Comparison of ENCODE assay signal across 10 cellular contexts in the genomic region with DNA sequence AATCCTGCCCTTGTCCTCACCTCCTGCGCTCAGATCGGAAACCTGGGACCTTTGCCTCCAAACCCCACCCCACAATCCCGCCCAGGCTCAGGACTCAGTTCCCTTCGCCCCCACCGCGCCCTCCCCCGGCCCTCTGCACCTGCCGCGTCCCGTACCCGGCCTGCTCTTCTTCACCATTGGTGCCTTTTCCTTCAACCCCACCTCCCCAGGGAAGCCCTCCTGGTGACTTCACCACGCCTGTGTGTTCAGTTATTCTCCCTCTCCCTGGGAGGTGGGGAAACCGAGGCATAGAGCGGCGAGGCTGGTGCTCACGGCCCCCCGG. TPM values are rescaled to one million over a fixed set of nuclear protein-coding genes. Genes with fewer than 3 reads are reported as not detected.
DNase-seq lines count a peak whose midpoint lies in the region; ATAC-seq, FAIRE-seq and TF ChIP-seq lines count a peak whose summit lies in the region.
"Had no signal": no experiment of that assay in that cellular context is flagged by ENCODE, and none has a peak within 500 bp of the region (broad histone marks: within the 10 kb centered on the region; RNA-seq: fewer than 3 reads in every experiment).

No MANE protein-coding gene starts in this region.

- H3K36me3 Mint-ChIP-seq in IgD-negative memory B cell, result no peaks in the 10 kb centered on the region
- H3K36me3 Mint-ChIP-seq in activated CD8-positive, alpha-beta T cell treated with anti-CD3 and anti-CD28 coated beads for 36 hours (ENCODE audit: low read depth), result no peaks in the 10 kb centered on the region
- no peaks in the 10 kb centered on the region for H3K36me3 Mint-ChIP-seq in neural progenitor cell

- DNase-seq in GM12892 (ENCODE audit: insufficient read length), result peak; percentile 63
- no peak for DNase-seq in activated CD8-positive, alpha-beta T cell treated with anti-CD3 and anti-CD28 coated beads for 36 hours
- DNase-seq in neural progenitor cell (ENCODE audit: low spot score), result no peak
- DNase-seq in Ammon's horn (ENCODE audit: low spot score), result no peak
- DNase-seq in NCI-H1417 (lab: John Stamatoyannopoulos, UW), result no peak
- DNase-seq in posterior vena cava (ENCODE audit: low spot score), result no peak
- DNase-seq in GM19240 (ENCODE audit: insufficient read length, low spot score), result no peak
- DNase-seq: NCI-H2081 treated with DMSO at 0.1 percent for 48 hours, thyroid gland had no signal

- no peak overlapping the region for H3K27ac ChIP-seq in neural progenitor cell
- H3K27ac ChIP-seq: thyroid gland had no signal

- no peaks in the 10 kb centered on the region for H3K9me3 ChIP-seq in neural progenitor cell (ENCODE audit: low read depth)
- H3K9me3 ChIP-seq: thyroid gland had no signal

- ATAC-seq in activated CD8-positive, alpha-beta T cell treated with anti-CD3 and anti-CD28 coated beads for 36 hours, result peak; percentile 13

- no peaks in the 10 kb centered on the region for H3K36me3 ChIP-seq in neural progenitor cell
- H3K36me3 ChIP-seq: thyroid gland had no signal

- no peak overlapping the region for H3K9ac ChIP-seq in neural progenitor cell

- peaks cover 8% of the 10 kb centered on the region for H3K27me3 Mint-ChIP-seq in IgD-negative memory B cell
- H3K27me3 Mint-ChIP-seq in activated CD8-positive, alpha-beta T cell treated with anti-CD3 and anti-CD28 coated beads for 36 hours, result peaks cover 45% of the 10 kb centered on the region
- H3K27me3 Mint-ChIP-seq in neural progenitor cell (ENCODE audit: insufficient read depth, low read depth), result peaks cover 44% of the 10 kb centered on the region

- H3K27ac Mint-ChIP-seq in IgD-negative memory B cell (peak overlapping the region in 2 of 3 donors; percentile 73 to 85), neural progenitor cell (no peak overlapping the region)
- H3K27ac Mint-ChIP-seq in activated CD8-positive, alpha-beta T cell treated with anti-CD3 and anti-CD28 coated beads for 36 hours, result no peak overlapping the region

- H3K4me1 ChIP-seq in neural progenitor cell, result peaks cover 9% of the 10 kb centered on the region

- peak overlapping the region; percentile 57 to 88 (median 78) for H3K4me3 Mint-ChIP-seq in IgD-negative memory B cell
- H3K4me3 Mint-ChIP-seq in activated CD8-positive, alpha-beta T cell treated with anti-CD3 and anti-CD28 coated beads for 36 hours, result no peak overlapping the region
- H3K4me3 Mint-ChIP-seq in neural progenitor cell, result no peak overlapping the region

- POLR2A ChIA-PET in activated CD8-positive, alpha-beta T cell treated with anti-CD3 and anti-CD28 coated beads for 36 hours (lab: Charles Lee), result no interaction called here

- H3K4me1 Mint-ChIP-seq in IgD-negative memory B cell (peaks cover 11 to 16% (median 13%) of the 10 kb centered on the region in 3 donors), neural progenitor cell (peaks cover 16% of the 10 kb centered on the region)
- H3K4me1 Mint-ChIP-seq in activated CD8-positive, alpha-beta T cell treated with anti-CD3 and anti-CD28 coated beads for 36 hours (ENCODE audit: low read depth), result peaks cover 17% of the 10 kb centered on the region

- no peak for TF ChIP-seq POLR2A in GM12892 (IDR thresholded peaks at IDR 0.05; ENCODE audit: low read depth, low read length)

- peak overlapping the region; percentile 36 for H3K4me3 ChIP-seq in neural progenitor cell
- H3K4me3 ChIP-seq: thyroid gland had no signal

- intact Hi-C loops in activated CD8-positive, alpha-beta T cell treated with anti-CD3 and anti-CD28 coated beads for 36 hours (cut with micrococcal nuclease), result loop anchor here (10.0 kb wide), 1 partner anchor 93 kb away; no protein-coding TSS in a partner anchor
- intact Hi-C loops in posterior vena cava (cut with DNase I), result loop anchor here in 1 of 2 donors (5.0 kb wide), 1 partner anchor 124 kb away; no protein-coding TSS in a partner anchor

- peak; percentile 84 for FAIRE-seq in GM12892 (lab: Jason Lieb, UNC)

- no peak overlapping the region for H2AFZ ChIP-seq in neural progenitor cell (replicated peaks)

- no peak for TF ChIP-seq CTCF in activated CD8-positive, alpha-beta T cell treated with anti-CD3 and anti-CD28 coated beads for 36 hours (IDR thresholded peaks at IDR 0.05)
- TF ChIP-seq CTCF in neural progenitor cell (IDR thresholded peaks at IDR 0.05), result no peak

- H3K27me3 ChIP-seq in neural progenitor cell, result peaks cover 96% of the 10 kb centered on the region

- no peaks in the 10 kb centered on the region for H3K9me3 Mint-ChIP-seq in IgD-negative memory B cell
- no peaks in the 10 kb centered on the region for H3K9me3 Mint-ChIP-seq in activated CD8-positive, alpha-beta T cell treated with anti-CD3 and anti-CD28 coated beads for 36 hours
- H3K9me3 Mint-ChIP-seq in neural progenitor cell, result no peaks in the 10 kb centered on the region

- no peaks in the 10 kb centered on the region for H4K20me1 ChIP-seq in neural progenitor cell (ENCODE audit: low read depth)

- H3K4me2 ChIP-seq in neural progenitor cell, result peak overlapping the region; percentile 76

- CTCF ChIA-PET in activated CD8-positive, alpha-beta T cell treated with anti-CD3 and anti-CD28 coated beads for 36 hours (lab: Charles Lee), result interaction anchor here (1.1 to 4.6 kb wide), 24 partner anchors 10 to 155 kb away, joined by 3 to 52 read pairs (median 6); a partner anchor contains a TSS

- H3K79me2 ChIP-seq in neural progenitor cell (ENCODE audit: low read depth), result no peaks in the 10 kb centered on the region

- H3F3A ChIP-seq in neural progenitor cell (ENCODE audit: low read depth), result peaks cover 25% of the 10 kb centered on the region

RNA-seq across cellular contexts. Expression of a gene that starts 19.3 kb away (rescaled TPM):
- polyA plus RNA-seq in GM12892 (2012; ENCODE audit: missing spikeins), result 122 TPM
- 28.6 TPM for polyA plus RNA-seq in IgD-negative memory B cell
- total RNA-seq in activated CD8-positive, alpha-beta T cell treated with anti-CD3 and anti-CD28 coated beads for 36 hours, result 100 to 1,000 TPM; 124 to 126 TPM
- 131 and 332 TPM in 2 replicates for total RNA-seq in neural progenitor cell (ENCODE audit: low replicate concordance)
- total RNA-seq in posterior vena cava, result 10 to 100 TPM; 26.2 to 36.4 TPM

Comparison
In these comparisons a context has a peak if more than half of its experiments do, and no peak if none do; other contexts are left out.
1. H3K27ac Mint-ChIP-seq: peak in IgD-negative memory B cell (2 of 3); none in activated CD8-positive, alpha-beta T cell treated with anti-CD3 and anti-CD28 coated beads for 36 hours (single experiment) and neural progenitor cell (single experiment).
2. H3K4me3 Mint-ChIP-seq: peak in IgD-negative memory B cell (4 of 4); none in activated CD8-positive, alpha-beta T cell treated with anti-CD3 and anti-CD28 coated beads for 36 hours (single experiment) and neural progenitor cell (single experiment).